ENCODE assay signal across 16 cellular contexts in genomic region chr6:143545976-143546547, GRCh38. TPM values are rescaled to one million over a fixed set of nuclear protein-coding genes. Genes with fewer than 3 reads are reported as not detected.
A peak's percentile ranks its signal among the peaks of the same experiment; 100 is the strongest.
DNase-seq lines count a peak whose midpoint lies in the region; ATAC-seq, FAIRE-seq and TF ChIP-seq lines count a peak whose summit lies in the region.
"Had no signal": no experiment of that assay in that cellular context is flagged by ENCODE, and none has a peak within 500 bp of the region (broad histone marks: within the 10 kb centered on the region; RNA-seq: fewer than 3 reads in every experiment).

No MANE protein-coding gene starts in this region.

- in situ Hi-C loops in HepG2 (cut with HindIII; ENCODE audit: extremely low pct_ligation_motif_present, low pct_unique_long_range_greater_than_20kb), result no loop called here

- H3K27ac ChIP-seq in HepG2 (ENCODE audit: extremely low read length, insufficient read depth, low read length) (no peak overlapping the region), right lobe of liver (no peak overlapping the region), foreskin keratinocyte (peak overlapping the region; percentile 63)

- H4K20me1 ChIP-seq in HepG2 (ENCODE audit: insufficient read depth, low read length), result no peaks in the 10 kb centered on the region

- H3K4me2 ChIP-seq in HepG2 (ENCODE audit: low read depth, low read length), result peak overlapping the region; percentile 6; the same call in 1 of the 2 replicates
- H3K4me2 ChIP-seq: smooth muscle cell had no signal

- no peaks in the 10 kb centered on the region for H3K9me3 Mint-ChIP-seq in activated naive CD4-positive, alpha-beta T cell treated with anti-CD3 and anti-CD28 coated beads, Interleukin-2, amount 50 U/mL, for 72 hours
- H3K9me3 Mint-ChIP-seq: activated B cell treated with CpG ODN at 0.5 μM for 24 hours, endodermal cell, nephron progenitor cell had no signal

- H3K4me1 ChIP-seq in HepG2 (ENCODE audit: insufficient read depth, low read length) (peaks cover 34% of the 10 kb centered on the region), right lobe of liver (no peaks in the 10 kb centered on the region), foreskin keratinocyte (peaks cover 18% of the 10 kb centered on the region)

- ATAC-seq in HepG2, result peak; percentile 52
- no peak for ATAC-seq in right lobe of liver
- peak; percentile 69 to 77 for ATAC-seq in activated naive CD4-positive, alpha-beta T cell treated with anti-CD3 and anti-CD28 coated beads, Interleukin-2, amount 50 U/mL, for 72 hours
- no peak for ATAC-seq in foreskin keratinocyte

- POLR2A ChIA-PET in HepG2 (lab: Yijun Ruan, JAX), result interaction anchor here (1.5 kb wide), 1 partner anchor 10 kb away, joined by 8 read pairs; no protein-coding TSS in a partner anchor

- no peak overlapping the region for H3K9ac ChIP-seq in HepG2 (ENCODE audit: insufficient read depth, low read depth, low read length)

- H3K27me3 ChIP-seq in HepG2 (ENCODE audit: control insufficient read depth in 1 of 2, insufficient read depth in 2 of 2, low read length in 2 of 2) (no peaks in the 10 kb centered on the region), right lobe of liver (no peaks in the 10 kb centered on the region), foreskin keratinocyte (no peaks in the 10 kb centered on the region)

- H3K4me3 ChIP-seq in HepG2 (replicated peaks in 1 of 3; ENCODE audit: insufficient read depth in 1 of 3, low read depth in 2 of 3, low read length in 3 of 3), result no peak overlapping the region
- no peak overlapping the region for H3K4me3 ChIP-seq in right lobe of liver
- H3K4me3 ChIP-seq: smooth muscle cell had no signal

- H3K9me3 ChIP-seq in HepG2 (ENCODE audit: low read length), result no peaks in the 10 kb centered on the region
- no peaks in the 10 kb centered on the region for H3K9me3 ChIP-seq in right lobe of liver

- H3K27ac Mint-ChIP-seq in activated naive CD4-positive, alpha-beta T cell treated with anti-CD3 and anti-CD28 coated beads, Interleukin-2, amount 50 U/mL, for 72 hours, result peak overlapping the region in 1 of 2 donors; percentile 46
- H3K27ac Mint-ChIP-seq: activated B cell treated with CpG ODN at 0.5 μM for 24 hours, B cell, endodermal cell, nephron progenitor cell had no signal

- TF ChIP-seq EP300 in HepG2 (IDR thresholded peaks at IDR 0.05; ENCODE audit: low read depth in 2 of 2, low read length in 2 of 2), result no peak
- TF ChIP-seq EP300 in HepG2 (CRISPR knock-in tag; IDR thresholded peaks at IDR 0.05; ENCODE audit: borderline replicate concordance), result no peak

- DNase-seq in HepG2 (ENCODE audit: low spot score) (peak; percentile 68), right lobe of liver (no peak), foreskin keratinocyte (peak in 1 of 2 donors; percentile 50), NCI-H187 treated with DMSO at 0.1 percent for 48 hours (lab: John Stamatoyannopoulos, UW) (no peak), activated gamma-delta T cell (lab: John Stamatoyannopoulos, UW) (no peak), NCI-H82 treated with DMSO at 0.1 percent for 48 hours (lab: John Stamatoyannopoulos, UW; ENCODE audit: unreplicated experiment) (no peak), DMS153 treated with DMSO at 0.1 percent for 48 hours (lab: John Stamatoyannopoulos, UW; ENCODE audit: unreplicated experiment) (no peak)
- no peak for DNase-seq in activated naive CD4-positive, alpha-beta T cell treated with anti-CD3 and anti-CD28 coated beads, Interleukin-2, amount 50 U/mL, for 72 hours (ENCODE audit: low spot score in 2 of 2)
- DNase-seq: activated B cell treated with CpG ODN at 0.5 μM for 24 hours, amniotic stem cell, endodermal cell, nephron progenitor cell, SHP77 had no signal

- WGBS in HepG2 (ENCODE audit: low lambda C conversion rate), result 28% methylated on average over 3 of the region's 3 CpGs
- WGBS in right lobe of liver (ENCODE audit: insufficient coverage, low coverage, low lambda C conversion rate, missing lambda C conversion rate), result 26% methylated on average over 2 of the region's 3 CpGs

- no peak overlapping the region for H2AFZ ChIP-seq in HepG2 (ENCODE audit: low read length)

- TF ChIP-seq POLR2A in HepG2 (IDR thresholded peaks at IDR 0.05; ENCODE audit: insufficient read depth in 1 of 2, low read depth in 2 of 2, low read length in 2 of 2) (no peak), right lobe of liver (IDR thresholded peaks at IDR 0.05) (no peak)

- BruUV-seq in HepG2 (replicated peaks; lab: Mats Ljungman, UMichigan), result no TSS peak

- H3K36me3 ChIP-seq in HepG2 (replicated peaks in 1 of 2; ENCODE audit: control insufficient read depth in 1 of 2, insufficient read depth in 2 of 2, low read length in 2 of 2) (no peaks in the 10 kb centered on the region), right lobe of liver (no peaks in the 10 kb centered on the region)

- H3K36me3 Mint-ChIP-seq in activated naive CD4-positive, alpha-beta T cell treated with anti-CD3 and anti-CD28 coated beads, Interleukin-2, amount 50 U/mL, for 72 hours, result no peaks in the 10 kb centered on the region

- no peaks in the 10 kb centered on the region for H3K79me2 ChIP-seq in HepG2 (ENCODE audit: insufficient read depth, low read length)

- intact Hi-C loops in HepG2 (cut with micrococcal nuclease; ENCODE audit: unreplicated experiment), result no loop called here
- intact Hi-C loops in right lobe of liver (cut with DNase I), result no loop called here

- CTCF ChIA-PET in HepG2 (lab: Yijun Ruan, JAX; ENCODE audit: low intra/inter-chr PET ratio, low total read pairs), result no interaction called here

- peak; percentile 30 for FAIRE-seq in HepG2 (lab: Jason Lieb, UNC)
- FAIRE-seq: urothelium cell line had no signal

- TF ChIP-seq RAD21 in HepG2 (CRISPR knock-in tag; IDR thresholded peaks at IDR 0.05), result no peak

- TF ChIP-seq CTCF in HepG2 (CRISPR knock-in tag; IDR thresholded peaks at IDR 0.05), result no peak
- no peak for TF ChIP-seq CTCF in right lobe of liver (IDR thresholded peaks at IDR 0.05)
- TF ChIP-seq CTCF in foreskin keratinocyte (conservative IDR thresholded peaks at IDR 0.05), result no peak

TF ChIP-seq in HepG2, 621 proteins besides CTCF, POLR2A, EP300 and RAD21 (continues in another document):
- TF ChIP-seq POGK (CRISPR knock-in tag; conservative IDR thresholded peaks at IDR 0.05), result no peak
- TF ChIP-seq, protein P1, sequence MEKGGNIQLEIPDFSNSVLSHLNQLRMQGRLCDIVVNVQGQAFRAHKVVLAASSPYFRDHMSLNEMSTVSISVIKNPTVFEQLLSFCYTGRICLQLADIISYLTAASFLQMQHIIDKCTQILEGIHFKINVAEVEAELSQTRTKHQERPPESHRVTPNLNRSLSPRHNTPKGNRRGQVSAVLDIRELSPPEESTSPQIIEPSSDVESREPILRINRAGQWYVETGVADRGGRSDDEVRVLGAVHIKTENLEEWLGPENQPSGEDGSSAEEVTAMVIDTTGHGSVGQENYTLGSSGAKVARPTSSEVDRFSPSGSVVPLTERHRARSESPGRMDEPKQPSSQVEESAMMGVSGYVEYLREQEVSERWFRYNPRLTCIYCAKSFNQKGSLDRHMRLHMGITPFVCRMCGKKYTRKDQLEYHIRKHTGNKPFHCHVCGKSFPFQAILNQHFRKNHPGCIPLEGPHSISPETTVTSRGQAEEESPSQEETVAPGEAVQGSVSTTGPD (CRISPR knock-in tag; IDR thresholded peaks at IDR 0.05), result no peak
- TF ChIP-seq ZKSCAN1 (IDR thresholded peaks at IDR 0.05; ENCODE audit: low read length), result no peak
- TF ChIP-seq FOXK2 (IDR thresholded peaks at IDR 0.05), result no peak

RNA-seq across cellular contexts. Expression of gene FUCA2, which starts 34.5 kb away (rescaled TPM):
- total RNA-seq in HepG2 (2016; rRNA removed; fragmentation: Illumina TruSeq; extraction: Trizol) (60.9 and 144 TPM in 2 replicates), right lobe of liver (10 to 100 TPM; 28.6 to 58.7 (median 35.1) TPM), foreskin keratinocyte (18.8 and 20.1 TPM in 2 replicates)
- 23.5 and 26.4 TPM in 2 replicates for total RNA-seq in HepG2 (2016; cell fraction: cytosol; rRNA removed; fragmentation: Illumina TruSeq; extraction: Trizol; ENCODE audit: low read depth)
- total RNA-seq in HepG2 (2016; cell fraction: insoluble cytoplasmic fraction; rRNA removed; fragmentation: Illumina TruSeq; extraction: Trizol), result 55.0 and 140 TPM in 2 replicates
- total RNA-seq in HepG2 (2016; cell fraction: membrane; rRNA removed; fragmentation: Illumina TruSeq; extraction: Trizol), result 36.8 and 44.6 TPM in 2 replicates
- total RNA-seq in HepG2 (2016; cell fraction: nucleus; rRNA removed; fragmentation: Illumina TruSeq; extraction: Trizol), result 123 and 143 TPM in 2 replicates
- polyA plus RNA-seq in HepG2 (2011; rRNA removed) (63.3 and 87.4 TPM in 2 replicates), foreskin keratinocyte (15.2 and 19.0 TPM in 2 replicates)
- polyA plus RNA-seq in HepG2 (2011; cell fraction: cytosol; rRNA removed), result 54.5 and 64.8 TPM in 2 replicates
- polyA plus RNA-seq in HepG2 (2011; cell fraction: nucleus; rRNA removed), result 27.1 and 30.2 TPM in 2 replicates
- polyA plus RNA-seq in HepG2 (2012), result 72.3 and 89.4 TPM in 2 replicates
- 26.5 and 27.8 TPM in 2 replicates for polyA plus RNA-seq in HepG2 (2016; cell fraction: cytosol; fragmentation: Illumina TruSeq; extraction: Trizol; ENCODE audit: low read depth)
- polyA plus RNA-seq in HepG2 (2016; cell fraction: insoluble cytoplasmic fraction; fragmentation: Illumina TruSeq; extraction: Trizol; ENCODE audit: low read depth), result 56.4 and 62.4 TPM in 2 replicates
- 30.3 and 34.9 TPM in 2 replicates for polyA plus RNA-seq in HepG2 (2016; cell fraction: membrane; fragmentation: Illumina TruSeq; extraction: Trizol; ENCODE audit: low read depth)
- 188 and 199 TPM in 2 replicates for polyA plus RNA-seq in HepG2 (2016; cell fraction: nucleus; fragmentation: Illumina TruSeq; extraction: Trizol; ENCODE audit: insufficient read depth, low read depth)
- polyA minus RNA-seq in HepG2 (2011; rRNA and poly(A)+ RNA removed; ENCODE audit: low replicate concordance), result 29.0 and 29.5 TPM in 2 replicates
- 29.7 and 34.5 TPM in 2 replicates for polyA minus RNA-seq in HepG2 (2011; cell fraction: cytosol; rRNA and poly(A)+ RNA removed)
- 28.2 and 30.0 TPM in 2 replicates for polyA minus RNA-seq in HepG2 (2011; cell fraction: nucleus; rRNA and poly(A)+ RNA removed)
- 10 to 100 TPM; 12.1 to 17.6 TPM for total RNA-seq in activated naive CD4-positive, alpha-beta T cell treated with anti-CD3 and anti-CD28 coated beads, Interleukin-2, amount 50 U/mL, for 72 hours

Comparison
In these comparisons a context has a peak if more than half of its experiments do, and no peak if none do; other contexts are left out.
1. ATAC-seq: peak in HepG2 (single experiment) and activated naive CD4-positive, alpha-beta T cell treated with anti-CD3 and anti-CD28 coated beads, Interleukin-2, amount 50 U/mL, for 72 hours (2 of 2); none in right lobe of liver (0 of 4) and foreskin keratinocyte (single experiment).